Comparison of ENCODE assay signal across 13 cellular contexts in genomic region chr4:17232575-17233253, GRCh38.
A peak's percentile ranks its signal among the peaks of the same experiment; 100 is the strongest.
DNase-seq lines count a peak whose midpoint lies in the region; ATAC-seq and TF ChIP-seq lines count a peak whose summit lies in the region.
"Had no signal": no experiment of that assay in that cellular context is flagged by ENCODE, and none has a peak within 500 bp of the region (broad histone marks: within the 10 kb centered on the region; RNA-seq: fewer than 3 reads in every experiment).

No MANE protein-coding gene starts in this region.

- no peak overlapping the region for H3K4me3 ChIP-seq in GM23248
- H3K4me3 ChIP-seq in right cardiac atrium (ENCODE audit: low read length): no peak overlapping the region
- peak overlapping the region in 1 of 5 donors; percentile 2 for H3K4me3 ChIP-seq in subcutaneous abdominal adipose tissue (ENCODE audit: low read depth in 1 of 5, low read length in 5 of 5)
- no peak overlapping the region for H3K4me3 ChIP-seq in Karpas-422 (ENCODE audit: low read length)

- in situ Hi-C loops in GM23248 (cut with MboI): no loop called here

- H3K9me2 ChIP-seq in GM23248 (ENCODE audit: insufficient read depth) (no peaks in the 10 kb centered on the region), Karpas-422 (replicated peaks; ENCODE audit: insufficient read depth, low read length) (no peaks in the 10 kb centered on the region)

- H3K4me1 ChIP-seq in GM23248 (ENCODE audit: insufficient read depth) (peaks cover 25% of the 10 kb centered on the region), right cardiac atrium (ENCODE audit: control insufficient read depth, insufficient read depth, low read length) (peaks cover 3% of the 10 kb centered on the region), subcutaneous abdominal adipose tissue (ENCODE audit: control insufficient read depth in 5 of 5, insufficient read depth in 5 of 5, low read length in 5 of 5) (peaks cover 5 to 20% (median 13%) of the 10 kb centered on the region in 5 donors), Karpas-422 (ENCODE audit: low read length) (peaks cover 7% of the 10 kb centered on the region)
- H3K4me1 ChIP-seq: foreskin keratinocyte had no signal

- CTCF ChIA-PET in HEK293T (lab: Yijun Ruan, JAX): interaction anchor here (0.5 kb wide), 1 partner anchor 1507 kb away, joined by 3 read pairs; no protein-coding TSS in a partner anchor

- H3K27ac ChIP-seq in GM23248: no peak overlapping the region
- H3K27ac ChIP-seq in angular gyrus (ENCODE audit: low read depth, low read length): peak overlapping the region; percentile 30
- peak overlapping the region; percentile 91 for H3K27ac ChIP-seq in right cardiac atrium (ENCODE audit: low read length)
- H3K27ac ChIP-seq in subcutaneous abdominal adipose tissue (ENCODE audit: low read depth, low read length): peak overlapping the region; percentile 41
- H3K27ac ChIP-seq in Karpas-422 (ENCODE audit: low read length): no peak overlapping the region
- H3K27ac ChIP-seq: foreskin keratinocyte, HL-60 had no signal

- intact Hi-C loops in right cardiac atrium (cut with DNase I): no loop called here

- H3K36me3 ChIP-seq in GM23248 (ENCODE audit: low read depth) (no peaks in the 10 kb centered on the region), subcutaneous abdominal adipose tissue (ENCODE audit: control insufficient read depth in 5 of 5, insufficient read depth in 5 of 5, low read length in 5 of 5) (no peaks in the 10 kb centered on the region), Karpas-422 (ENCODE audit: insufficient read depth, low read length) (no peaks in the 10 kb centered on the region)

- peak overlapping the region; percentile 30; the same call in 1 of the 2 replicates for H2AFZ ChIP-seq in GM23248
- H2AFZ ChIP-seq in Karpas-422 (ENCODE audit: low read length): no peak overlapping the region

- DNase-seq in GM23248 (peak; percentile 79), right cardiac atrium (peak; percentile 42 to 82 (median 76)), NOMO-1 treated with dmso at 0.1 percent for 144 hours (lab: John Stamatoyannopoulos, UW; ENCODE audit: unreplicated experiment) (no peak), Karpas-422 (no peak), HEK293T (ENCODE audit: extremely low spot score) (no peak)
- DNase-seq: activated naive CD4-positive, alpha-beta T cell treated with anti-CD3 and anti-CD28 coated beads for 36 hours; foreskin keratinocyte; naive thymus-derived CD8-positive, alpha-beta T cell; NCI-H526 had no signal

- H4K20me1 ChIP-seq in GM23248 (ENCODE audit: insufficient read depth): no peaks in the 10 kb centered on the region
- no peaks in the 10 kb centered on the region for H4K20me1 ChIP-seq in Karpas-422 (ENCODE audit: insufficient read depth, low read depth, low read length)

- peaks cover 17% of the 10 kb centered on the region for H3F3A ChIP-seq in GM23248 (ENCODE audit: insufficient read depth)

- POLR2A ChIA-PET in HEK293T (lab: Yijun Ruan, JAX): no interaction called here

- no peak overlapping the region for H3K9ac ChIP-seq in GM23248
- H3K9ac ChIP-seq in subcutaneous abdominal adipose tissue (ENCODE audit: low read length in 5 of 5): no peak overlapping the region
- H3K9ac ChIP-seq in Karpas-422 (ENCODE audit: low read length): no peak overlapping the region

- H3K79me2 ChIP-seq in GM23248 (ENCODE audit: insufficient read depth): no peaks in the 10 kb centered on the region
- H3K79me2 ChIP-seq in Karpas-422 (ENCODE audit: low read length): no peaks in the 10 kb centered on the region

- ATAC-seq in right cardiac atrium (peak; percentile 97 to 98), HG03442 (IDR thresholded peaks at IDR 0.05; ENCODE audit: unreplicated experiment) (no peak)
- ATAC-seq: foreskin keratinocyte; naive thymus-derived CD8-positive, alpha-beta T cell had no signal

- H3K9me3 ChIP-seq in GM23248 (ENCODE audit: low read depth): no peaks in the 10 kb centered on the region
- H3K9me3 ChIP-seq in right cardiac atrium (ENCODE audit: control insufficient read depth, low read length): no peaks in the 10 kb centered on the region
- no peaks in the 10 kb centered on the region for H3K9me3 ChIP-seq in subcutaneous abdominal adipose tissue (ENCODE audit: control insufficient read depth in 5 of 5, low read length in 5 of 5)
- H3K9me3 ChIP-seq in Karpas-422 (ENCODE audit: low read length): no peaks in the 10 kb centered on the region

- no peaks in the 10 kb centered on the region for H3K27me3 ChIP-seq in GM23248 (replicated peaks; ENCODE audit: insufficient read depth)
- no peaks in the 10 kb centered on the region for H3K27me3 ChIP-seq in right cardiac atrium (ENCODE audit: control insufficient read depth, insufficient read depth)
- H3K27me3 ChIP-seq in subcutaneous abdominal adipose tissue (ENCODE audit: control insufficient read depth in 5 of 5, insufficient read depth in 4 of 5, low read length in 5 of 5): no peaks in the 10 kb centered on the region
- H3K27me3 ChIP-seq in Karpas-422 (ENCODE audit: low read length): no peaks in the 10 kb centered on the region
- H3K27me3 ChIP-seq: foreskin keratinocyte had no signal

- peak overlapping the region; percentile 1 for H3K4me2 ChIP-seq in GM23248 (ENCODE audit: unreplicated experiment)
- H3K4me2 ChIP-seq in Karpas-422 (ENCODE audit: low read depth, low read length, poor library complexity, severe bottlenecking): no peak overlapping the region

- WGBS in GM23248 (ENCODE audit: low coverage in 1 of 2, low lambda C conversion rate in 2 of 2, missing lambda C conversion rate in 2 of 2), 2 experiments: 41 to 45% methylated on average over 3 of the region's 3 CpGs
- 29% methylated on average over 3 of the region's 3 CpGs for WGBS in right cardiac atrium

TF ChIP-seq in HEK293T, 16 proteins besides CTCF, POLR2A, EP300 and RAD21:
- no peak for TF ChIP-seq ARNT (IDR thresholded peaks at IDR 0.05)
- no peak for TF ChIP-seq LEF1 (IDR thresholded peaks at IDR 0.05; ENCODE audit: borderline replicate concordance)
- TF ChIP-seq FOXK2 (IDR thresholded peaks at IDR 0.05): no peak
- no peak for TF ChIP-seq SUZ12 (IDR thresholded peaks at IDR 0.05)
- no peak for TF ChIP-seq NFRKB (IDR thresholded peaks at IDR 0.05)
- TF ChIP-seq ELF4 (IDR thresholded peaks at IDR 0.05): no peak
- TF ChIP-seq FOXM1 (IDR thresholded peaks at IDR 0.05; ENCODE audit: borderline replicate concordance): no peak
- TF ChIP-seq SP1 (IDR thresholded peaks at IDR 0.05): no peak
- no peak for TF ChIP-seq HDGF (IDR thresholded peaks at IDR 0.05; ENCODE audit: borderline replicate concordance)
- no peak for TF ChIP-seq TARDBP (IDR thresholded peaks at IDR 0.05)
- TF ChIP-seq CTBP1 (IDR thresholded peaks at IDR 0.05; ENCODE audit: borderline replicate concordance): no peak
TF ChIP-seq in HEK293T: peak in this region for 0.

Comparison
In these comparisons a context has a peak if more than half of its experiments do, and no peak if none do; other contexts are left out.
1. DNase-seq: peak in GM23248 (single experiment) and right cardiac atrium (3 of 3); none in NOMO-1 treated with dmso at 0.1 percent for 144 hours (single experiment), Karpas-422 (single experiment) and HEK293T (single experiment).
2. H3K27ac ChIP-seq: peak in angular gyrus (single experiment), right cardiac atrium (single experiment) and subcutaneous abdominal adipose tissue (single experiment); none in GM23248 (single experiment) and Karpas-422 (single experiment).